In genomic region chr5:14557203-14557725, GRCh38 we compare ENCODE assay signal across 16 cellular contexts. TPM values are rescaled to one million over a fixed set of nuclear protein-coding genes. Genes with fewer than 3 reads are reported as not detected.
A peak's percentile ranks its signal among the peaks of the same experiment; 100 is the strongest.
DNase-seq lines count a peak whose midpoint lies in the region; TF ChIP-seq lines count a peak whose summit lies in the region.
"Had no signal": no experiment of that assay in that cellular context is flagged by ENCODE, and none has a peak within 500 bp of the region (broad histone marks: within the 10 kb centered on the region; RNA-seq: fewer than 3 reads in every experiment).

No MANE protein-coding gene starts in this region.

- DNase-seq in KBM-7 (peak; percentile 21), NCI-H2227 (lab: John Stamatoyannopoulos, UW; ENCODE audit: unreplicated experiment) (peak; percentile 42), colonic mucosa (peak; percentile 83), pons (ENCODE audit: low spot score) (peak; percentile 54), HPDE6-E6E7 (ENCODE audit: extremely low spot score) (no peak), AML-193 (lab: John Stamatoyannopoulos, UW) (no peak)
- no peak for DNase-seq in activated effector memory CD4-positive, alpha-beta T cell treated with Interleukin-2 at 50 U/mL for 16 hours
- DNase-seq: activated CD8-positive, alpha-beta memory T cell treated with anti-CD3 and anti-CD28 coated beads for 24 hours; activated naive CD8-positive, alpha-beta T cell treated with anti-CD3 and anti-CD28 coated beads, Interleukin-2, amount 50 U/mL, for 24 hours; DMS53; dorsolateral prefrontal cortex; left cardiac atrium; NCI-H1436; stimulated activated CD4-positive, alpha-beta T cell treated with anti-CD3 and anti-CD28 coated beads, Interleukin-15, amount 100 ng/mL, for 24 hours had no signal

- H3K36me3 ChIP-seq in colonic mucosa = no peaks in the 10 kb centered on the region
- H3K36me3 ChIP-seq: breast epithelium had no signal

- H3K27me3 ChIP-seq in colonic mucosa = no peaks in the 10 kb centered on the region
- H3K27me3 ChIP-seq: breast epithelium had no signal

- intact Hi-C loops in colonic mucosa (cut with DNase I) = no loop called here

- peak overlapping the region in 1 of 2 donors; percentile 40 for H3K9ac ChIP-seq in colonic mucosa (ENCODE audit: low read depth in 2 of 2, low read length in 2 of 2)
- H3K9ac ChIP-seq: KMS-11 had no signal

- H3K4me1 ChIP-seq in colonic mucosa = peaks cover 9% of the 10 kb centered on the region
- H3K4me1 ChIP-seq: breast epithelium had no signal

- in situ Hi-C loops in KBM-7 (cut with MboI; ENCODE audit: low pct_unique_long_range_greater_than_20kb, low sequenced_read_pairs) = no loop called here

- no peaks in the 10 kb centered on the region for H3K9me3 ChIP-seq in colonic mucosa
- H3K9me3 ChIP-seq: breast epithelium had no signal

- H3K27ac ChIP-seq in colonic mucosa = peak overlapping the region; percentile 73
- H3K27ac ChIP-seq: breast epithelium, dorsolateral prefrontal cortex, KMS-11 had no signal

- H3K4me3 ChIP-seq in colonic mucosa = no peak overlapping the region
- H3K4me3 ChIP-seq: breast epithelium, dorsolateral prefrontal cortex had no signal

- TF ChIP-seq CTCF in colonic mucosa (IDR thresholded peaks at IDR 0.05) = no peak

RNA-seq across cellular contexts. Expression of gene OTULINL, which starts 24.3 kb away (rescaled TPM):
- 10 to 100 TPM; 58.5 to 60.1 TPM for total RNA-seq in colonic mucosa

Comparison
In these comparisons a context has a peak if more than half of its experiments do, and no peak if none do; other contexts are left out.
1. DNase-seq: peak in KBM-7 (single experiment), NCI-H2227 (single experiment), colonic mucosa (single experiment) and pons (single experiment); none in activated effector memory CD4-positive, alpha-beta T cell treated with Interleukin-2 at 50 U/mL for 16 hours (single experiment), HPDE6-E6E7 (single experiment) and AML-193 (0 of 2).